Comparison of ENCODE assay signal across 8 cellular contexts in the genomic region with DNA sequence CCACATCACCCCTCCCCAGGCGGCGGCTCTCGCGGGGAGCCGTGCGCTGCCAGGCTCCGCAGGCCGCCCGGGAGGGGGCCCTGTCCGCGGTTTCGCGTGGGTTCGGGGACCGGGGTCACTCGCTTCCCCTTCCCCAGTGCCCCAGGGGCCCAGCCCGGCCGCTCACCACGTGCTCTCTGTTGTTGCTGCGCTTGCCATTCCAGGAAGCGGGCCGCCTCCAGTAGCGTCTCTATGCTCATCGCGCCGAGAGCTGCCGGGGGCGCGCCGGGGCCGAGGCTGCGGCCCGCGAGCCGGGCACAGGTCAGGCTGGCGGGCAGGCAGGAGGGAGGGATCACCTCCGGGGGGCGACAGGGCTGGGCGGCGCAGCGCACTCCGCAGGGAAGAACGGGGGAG. TPM values are rescaled to one million over a fixed set of nuclear protein-coding genes. Genes with fewer than 3 reads are reported as not detected.
DNase-seq lines count a peak whose midpoint lies in the region; ATAC-seq, FAIRE-seq and TF ChIP-seq lines count a peak whose summit lies in the region.

No MANE protein-coding gene starts in this region.

- no peaks in the 10 kb centered on the region for H3K36me3 Mint-ChIP-seq in naive thymus-derived CD4-positive, alpha-beta T cell

- peak overlapping the region; percentile 96 to 100 (median 100) for H3K27ac Mint-ChIP-seq in naive thymus-derived CD4-positive, alpha-beta T cell

- peaks cover 0 to 8% (median 0%) of the 10 kb centered on the region in 3 experiments for H3K36me3 ChIP-seq in naive thymus-derived CD4-positive, alpha-beta T cell (ENCODE audit: control insufficient read depth in 2 of 3, insufficient read depth in 3 of 3, low read length in 3 of 3)
- no peaks in the 10 kb centered on the region for H3K36me3 ChIP-seq in tibial artery

- H3K9me3 ChIP-seq in naive thymus-derived CD4-positive, alpha-beta T cell (ENCODE audit: control insufficient read depth in 2 of 3, low read length in 3 of 3): no peaks in the 10 kb centered on the region
- no peaks in the 10 kb centered on the region for H3K9me3 ChIP-seq in tibial artery

- H3K27me3 ChIP-seq in naive thymus-derived CD4-positive, alpha-beta T cell (ENCODE audit: control insufficient read depth in 2 of 2, insufficient read depth in 2 of 2, low read length in 2 of 2): no peaks in the 10 kb centered on the region
- no peaks in the 10 kb centered on the region for H3K27me3 ChIP-seq in tibial artery

- H3K9me3 Mint-ChIP-seq in naive thymus-derived CD4-positive, alpha-beta T cell: peaks cover 0 to 10% (median 0%) of the 10 kb centered on the region in 11 donors

- H3K4me1 ChIP-seq in naive thymus-derived CD4-positive, alpha-beta T cell (ENCODE audit: control insufficient read depth in 2 of 2, insufficient read depth in 2 of 2, low read length in 2 of 2): peaks cover 6 to 41% of the 10 kb centered on the region in 2 donors
- peaks cover 12 to 67% (median 55%) of the 10 kb centered on the region in 4 donors for H3K4me1 ChIP-seq in tibial artery

- POLR2A ChIA-PET in naive thymus-derived CD4-positive, alpha-beta T cell (lab: Charles Lee): interaction anchor here (1.0 to 5.8 kb wide), 6 partner anchors 11 to 137 kb away, joined by 3 to 82 read pairs (median 8); a partner anchor contains a TSS

- DNase-seq in GM12892 (ENCODE audit: insufficient read length) (no peak), NCI-H69 (lab: John Stamatoyannopoulos, UW) (peak; percentile 70), activated T-cell treated with anti-CD3 and anti-CD28 coated beads for 1 hour (ENCODE audit: low read depth) (peak; percentile 38), epithelial cell of esophagus (ENCODE audit: low read depth) (peak; percentile 63), tibial artery (peak in 1 of 2 donors; percentile 78)
- peak; percentile 50 to 68 (median 61) for DNase-seq in naive thymus-derived CD4-positive, alpha-beta T cell

- intact Hi-C loops in naive thymus-derived CD4-positive, alpha-beta T cell (cut with micrococcal nuclease): loop anchor here (2.0 to 5.0 kb wide), 10 partner anchors 64 to 1236 kb away; a partner anchor contains a TSS
- intact Hi-C loops in tibial artery (cut with DNase I; ENCODE audit: low total_unique reads): no loop called here

- H3K4me3 Mint-ChIP-seq in naive thymus-derived CD4-positive, alpha-beta T cell: peak overlapping the region; percentile 94 to 100 (median 99)

- H3K4me3 ChIP-seq in epithelial cell of esophagus (ENCODE audit: low read length) (peak overlapping the region; percentile 91), tibial artery (peak overlapping the region; percentile 65 to 88)
- H3K4me3 ChIP-seq in naive thymus-derived CD4-positive, alpha-beta T cell (ENCODE audit: low read length): peak overlapping the region; percentile 94

- H3K4me1 Mint-ChIP-seq in naive thymus-derived CD4-positive, alpha-beta T cell: peaks cover 34 to 66% (median 42%) of the 10 kb centered on the region in 7 donors

- TF ChIP-seq CTCF in epithelial cell of esophagus (IDR thresholded peaks at IDR 0.05; ENCODE audit: insufficient read depth, low read depth, low read length, missing control alignments) (no peak), tibial artery (IDR thresholded peaks at IDR 0.05) (no peak)

- ATAC-seq in naive thymus-derived CD4-positive, alpha-beta T cell: no peak
- ATAC-seq in HG02973 (IDR thresholded peaks at IDR 0.05; ENCODE audit: unreplicated experiment) (no peak), HG02798 (IDR thresholded peaks at IDR 0.05; ENCODE audit: poor library complexity, unreplicated experiment) (no peak)

- peak; percentile 64 for FAIRE-seq in GM12892 (lab: Jason Lieb, UNC)

- no peaks in the 10 kb centered on the region for H3K27me3 Mint-ChIP-seq in naive thymus-derived CD4-positive, alpha-beta T cell

- CTCF ChIA-PET in naive thymus-derived CD4-positive, alpha-beta T cell (lab: Charles Lee): interaction anchor here (1.0 to 1.7 kb wide), 3 partner anchors 8 to 155 kb away, joined by 3 to 6 read pairs (median 5); no protein-coding TSS in a partner anchor

- H3K27ac ChIP-seq in naive thymus-derived CD4-positive, alpha-beta T cell (ENCODE audit: low read depth, low read length): peak overlapping the region; percentile 97
- peak overlapping the region; percentile 91 to 100 for H3K27ac ChIP-seq in tibial artery

- no peak for TF ChIP-seq POLR2A in GM12892 (IDR thresholded peaks at IDR 0.05; ENCODE audit: low read depth, low read length)

RNA-seq across cellular contexts. Expression of a gene that starts 0.4 kb away (rescaled TPM):
- 4.7 TPM for polyA plus RNA-seq in GM12892 (2012; ENCODE audit: missing spikeins)
- total RNA-seq in naive thymus-derived CD4-positive, alpha-beta T cell: 100 to 1,000 TPM in 1 of 5 experiments, 10 to 100 TPM in 4; 31.4 to 106 (median 55.5) TPM
- polyA plus RNA-seq in naive thymus-derived CD4-positive, alpha-beta T cell: 1 to 10 TPM in 1 of 2 donors, under 1 TPM in 1; 0.65 to 1.0 TPM
